ENCODE assay signal across 28 cellular contexts in the genomic region with DNA sequence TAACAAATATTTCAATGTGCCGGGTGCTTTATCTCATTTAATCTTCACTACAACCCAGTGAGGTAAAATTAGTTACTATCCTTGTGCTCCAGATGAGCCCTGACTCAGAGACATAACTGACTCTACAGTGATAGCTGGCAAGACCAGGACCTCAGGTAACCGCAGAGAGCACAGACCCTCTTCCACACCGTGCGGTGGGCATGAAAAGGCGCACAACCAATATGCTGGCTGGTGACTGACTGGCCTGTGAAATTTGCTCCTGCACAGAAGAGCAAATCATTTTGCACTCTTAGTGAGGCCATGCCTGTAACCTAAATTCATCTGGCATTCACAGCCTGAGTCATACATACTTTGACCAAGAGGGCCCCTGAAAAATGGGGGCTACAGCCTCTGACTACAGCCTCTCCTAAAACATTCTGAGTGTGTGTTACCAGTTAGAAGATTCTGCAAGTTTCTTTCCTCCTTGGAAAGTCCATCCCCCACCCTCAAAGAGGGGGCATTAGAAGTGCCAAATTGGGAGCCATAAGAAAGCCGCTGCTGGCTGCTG. TPM values are rescaled to one million over a fixed set of nuclear protein-coding genes. Genes with fewer than 3 reads are reported as not detected.
DNase-seq lines count a peak whose midpoint lies in the region; ATAC-seq and TF ChIP-seq lines count a peak whose summit lies in the region.
"Had no signal": no experiment of that assay in that cellular context is flagged by ENCODE, and none has a peak within 500 bp of the region (broad histone marks: within the 10 kb centered on the region; RNA-seq: fewer than 3 reads in every experiment).

No MANE protein-coding gene starts in this region.

- H3K36me3 Mint-ChIP-seq in nephron progenitor cell (ENCODE audit: low read depth): no peaks in the 10 kb centered on the region
- no peaks in the 10 kb centered on the region for H3K36me3 Mint-ChIP-seq in activated naive CD4-positive, alpha-beta T cell treated with anti-CD3 and anti-CD28 coated beads, Interleukin-2, amount 10 ng/mL, durations not matched to agents 7 days and 5 days
- H3K36me3 Mint-ChIP-seq: activated naive CD4-positive, alpha-beta T cell treated with anti-CD3 and anti-CD28 coated beads, Interleukin-2, amount 50 U/mL, for 24 hours; CD4-positive, CD25-positive, alpha-beta regulatory T cell; natural killer cell; stimulated activated memory B cell treated with anti-CD40 and anti-IgM and Interleukin-4, amounts not matched to agents 10 μg/mL and 1 μg/mL and 100 μg/mL, for 72 hours had no signal

- H3K4me1 Mint-ChIP-seq in nephron progenitor cell: peaks cover 73% of the 10 kb centered on the region
- H3K4me1 Mint-ChIP-seq in activated naive CD4-positive, alpha-beta T cell treated with anti-CD3 and anti-CD28 coated beads, Interleukin-2, amount 10 ng/mL, durations not matched to agents 7 days and 5 days: peaks cover 9% of the 10 kb centered on the region
- H3K4me1 Mint-ChIP-seq: activated naive CD4-positive, alpha-beta T cell treated with anti-CD3 and anti-CD28 coated beads, Interleukin-2, amount 50 U/mL, for 24 hours; natural killer cell had no signal

- peak overlapping the region; percentile 62 for H3K4me3 Mint-ChIP-seq in nephron progenitor cell
- H3K4me3 Mint-ChIP-seq in activated naive CD4-positive, alpha-beta T cell treated with anti-CD3 and anti-CD28 coated beads, Interleukin-2, amount 10 ng/mL, durations not matched to agents 7 days and 5 days: no peak overlapping the region
- H3K4me3 Mint-ChIP-seq: activated B cell treated with CpG ODN at 0.5 μM for 24 hours; activated CD4-positive, alpha-beta memory T cell treated with anti-CD3 and anti-CD28 coated beads, Interleukin-2, amount 10 ng/mL, durations not matched to agents 7 days and 5 days; activated naive CD4-positive, alpha-beta T cell treated with anti-CD3 and anti-CD28 coated beads, Interleukin-2, amount 50 U/mL, for 24 hours; CD4-positive, CD25-positive, alpha-beta regulatory T cell; natural killer cell; stimulated activated memory B cell treated with anti-CD40 and anti-IgM and Interleukin-4, amounts not matched to agents 10 μg/mL and 1 μg/mL and 100 μg/mL, for 72 hours had no signal

- no peak for ATAC-seq in HG03025 (IDR thresholded peaks at IDR 0.05; ENCODE audit: low FRiP score, unreplicated experiment)
- ATAC-seq in right cardiac atrium: no peak
- ATAC-seq: left colon; natural killer cell; sciatic nerve; SK-N-SH treated with all-trans-retinoic acid at 6 μM for 48 hours; stimulated activated memory B cell treated with anti-CD40 and anti-IgM and Interleukin-4, amounts not matched to agents 10 μg/mL and 1 μg/mL and 100 μg/mL, for 72 hours had no signal

- intact Hi-C loops in right cardiac atrium (cut with DNase I): no loop called here

- no peak overlapping the region for H3K4me3 ChIP-seq in right cardiac atrium (ENCODE audit: low read length)
- H3K4me3 ChIP-seq: thyroid gland had no signal

- H3K9me3 ChIP-seq in right cardiac atrium (ENCODE audit: control insufficient read depth, low read length): no peaks in the 10 kb centered on the region
- H3K9me3 ChIP-seq: thyroid gland had no signal

- peaks cover 2% of the 10 kb centered on the region for H3K4me1 ChIP-seq in right cardiac atrium (ENCODE audit: control insufficient read depth, insufficient read depth, low read length)
- H3K4me1 ChIP-seq: parathyroid adenoma, thyroid gland had no signal

- no peaks in the 10 kb centered on the region for H3K9me3 Mint-ChIP-seq in nephron progenitor cell
- H3K9me3 Mint-ChIP-seq in activated naive CD4-positive, alpha-beta T cell treated with anti-CD3 and anti-CD28 coated beads, Interleukin-2, amount 10 ng/mL, durations not matched to agents 7 days and 5 days: no peaks in the 10 kb centered on the region
- H3K9me3 Mint-ChIP-seq: activated B cell treated with CpG ODN at 0.5 μM for 24 hours; activated CD4-positive, alpha-beta memory T cell treated with anti-CD3 and anti-CD28 coated beads, Interleukin-2, amount 10 ng/mL, durations not matched to agents 7 days and 5 days; activated naive CD4-positive, alpha-beta T cell treated with anti-CD3 and anti-CD28 coated beads, Interleukin-2, amount 50 U/mL, for 24 hours; CD4-positive, CD25-positive, alpha-beta regulatory T cell; natural killer cell; stimulated activated memory B cell treated with anti-CD40 and anti-IgM and Interleukin-4, amounts not matched to agents 10 μg/mL and 1 μg/mL and 100 μg/mL, for 72 hours had no signal

- CTCF ChIA-PET in activated naive CD4-positive, alpha-beta T cell treated with anti-CD3 and anti-CD28 coated beads, Interleukin-2, amount 10 ng/mL, durations not matched to agents 7 days and 5 days (lab: Charles Lee): no interaction called here

- H3K27ac ChIP-seq in right cardiac atrium (ENCODE audit: low read length): no peak overlapping the region
- H3K27ac ChIP-seq: parathyroid adenoma, thyroid gland had no signal

- DNase-seq in EL: peak; percentile 24
- DNase-seq in HCEC 1CT: peak; percentile 61
- DNase-seq in amniotic epithelial cell (ENCODE audit: low read depth): peak; percentile 25
- DNase-seq in nephron progenitor cell: no peak
- DNase-seq in right cardiac atrium: no peak
- DNase-seq in NCI-H526 (lab: John Stamatoyannopoulos, UW): no peak
- no peak for DNase-seq in activated naive CD4-positive, alpha-beta T cell treated with anti-CD3 and anti-CD28 coated beads, Interleukin-2, amount 10 ng/mL, durations not matched to agents 7 days and 5 days
- DNase-seq: activated B cell treated with CpG ODN at 0.5 μM for 24 hours; activated CD4-positive, alpha-beta memory T cell treated with anti-CD3 and anti-CD28 coated beads, Interleukin-2, amount 10 ng/mL, durations not matched to agents 7 days and 5 days; activated T-cell treated with anti-CD3 and anti-CD28 coated beads, Interleukin-2, amount 50 U/mL, for 1 hour; CD4-positive, CD25-positive, alpha-beta regulatory T cell; effector CD4-positive, alpha-beta T cell; left colon; mesendoderm; natural killer cell; NCI-H1092 treated with DMSO at 0.1 percent for 48 hours; NCI-H2029 treated with DMSO at 0.1 percent for 48 hours; NCI-H510A; thyroid gland had no signal

- peaks cover 7% of the 10 kb centered on the region for H3K27me3 Mint-ChIP-seq in nephron progenitor cell (ENCODE audit: low read depth, poor library complexity)
- peaks cover 49% of the 10 kb centered on the region for H3K27me3 Mint-ChIP-seq in activated naive CD4-positive, alpha-beta T cell treated with anti-CD3 and anti-CD28 coated beads, Interleukin-2, amount 10 ng/mL, durations not matched to agents 7 days and 5 days
- H3K27me3 Mint-ChIP-seq: activated B cell treated with CpG ODN at 0.5 μM for 24 hours; stimulated activated memory B cell treated with anti-CD40 and anti-IgM and Interleukin-4, amounts not matched to agents 10 μg/mL and 1 μg/mL and 100 μg/mL, for 72 hours had no signal

- H3K27me3 ChIP-seq in right cardiac atrium (ENCODE audit: control insufficient read depth, insufficient read depth): no peaks in the 10 kb centered on the region
- H3K27me3 ChIP-seq: thyroid gland had no signal

- H3K27ac Mint-ChIP-seq in nephron progenitor cell: peak overlapping the region; percentile 64
- no peak overlapping the region for H3K27ac Mint-ChIP-seq in activated naive CD4-positive, alpha-beta T cell treated with anti-CD3 and anti-CD28 coated beads, Interleukin-2, amount 10 ng/mL, durations not matched to agents 7 days and 5 days
- H3K27ac Mint-ChIP-seq: activated CD4-positive, alpha-beta memory T cell treated with anti-CD3 and anti-CD28 coated beads, Interleukin-2, amount 10 ng/mL, durations not matched to agents 7 days and 5 days; activated naive CD4-positive, alpha-beta T cell treated with anti-CD3 and anti-CD28 coated beads, Interleukin-2, amount 50 U/mL, for 24 hours; CD4-positive, CD25-positive, alpha-beta regulatory T cell; natural killer cell; stimulated activated memory B cell treated with anti-CD40 and anti-IgM and Interleukin-4, amounts not matched to agents 10 μg/mL and 1 μg/mL and 100 μg/mL, for 72 hours had no signal

- 87% methylated on average over 6 of the region's 6 CpGs for WGBS in right cardiac atrium

- no peak for TF ChIP-seq CTCF in nephron progenitor cell (IDR thresholded peaks at IDR 0.05)

RNA-seq across cellular contexts. Expression of a gene that starts 22.4 kb away (rescaled TPM):
- not detected for total RNA-seq in right cardiac atrium
- polyA plus RNA-seq in right cardiac atrium: not detected
- total RNA-seq: activated CD4-positive, alpha-beta memory T cell treated with anti-CD3 and anti-CD28 coated beads, Interleukin-2, amount 10 ng/mL, durations not matched to agents 7 days and 5 days; astrocyte; CD4-positive, CD25-positive, alpha-beta regulatory T cell; left colon; natural killer cell; RPMI7951; sciatic nerve; thyroid gland had no signal
- polyA plus RNA-seq: AG04450; CD4-positive, CD25-positive, alpha-beta regulatory T cell had no signal

RNA-seq across cellular contexts. Expression of a gene that starts 39.9 kb away (rescaled TPM):
- total RNA-seq in right cardiac atrium: 1 to 10 TPM; 3.5 to 5.5 (median 4.3) TPM
- polyA plus RNA-seq in right cardiac atrium: 1.5 TPM

RNA-seq across cellular contexts. Expression of a gene that starts 40.3 kb away (rescaled TPM):
- total RNA-seq in right cardiac atrium: 10 to 100 TPM; 11.9 to 14.6 (median 13.1) TPM
- polyA plus RNA-seq in right cardiac atrium: 10.0 TPM

Comparison
In these comparisons a context has a peak if more than half of its experiments do, and no peak if none do; other contexts are left out.
1. DNase-seq: peak in EL (single experiment), HCEC 1CT (single experiment) and amniotic epithelial cell (single experiment); none in nephron progenitor cell (single experiment), right cardiac atrium (0 of 3), NCI-H526 (0 of 2) and activated naive CD4-positive, alpha-beta T cell treated with anti-CD3 and anti-CD28 coated beads, Interleukin-2, amount 10 ng/mL, durations not matched to agents 7 days and 5 days (single experiment).